22 cellular contexts compared by ENCODE assay signal in the genomic region with DNA sequence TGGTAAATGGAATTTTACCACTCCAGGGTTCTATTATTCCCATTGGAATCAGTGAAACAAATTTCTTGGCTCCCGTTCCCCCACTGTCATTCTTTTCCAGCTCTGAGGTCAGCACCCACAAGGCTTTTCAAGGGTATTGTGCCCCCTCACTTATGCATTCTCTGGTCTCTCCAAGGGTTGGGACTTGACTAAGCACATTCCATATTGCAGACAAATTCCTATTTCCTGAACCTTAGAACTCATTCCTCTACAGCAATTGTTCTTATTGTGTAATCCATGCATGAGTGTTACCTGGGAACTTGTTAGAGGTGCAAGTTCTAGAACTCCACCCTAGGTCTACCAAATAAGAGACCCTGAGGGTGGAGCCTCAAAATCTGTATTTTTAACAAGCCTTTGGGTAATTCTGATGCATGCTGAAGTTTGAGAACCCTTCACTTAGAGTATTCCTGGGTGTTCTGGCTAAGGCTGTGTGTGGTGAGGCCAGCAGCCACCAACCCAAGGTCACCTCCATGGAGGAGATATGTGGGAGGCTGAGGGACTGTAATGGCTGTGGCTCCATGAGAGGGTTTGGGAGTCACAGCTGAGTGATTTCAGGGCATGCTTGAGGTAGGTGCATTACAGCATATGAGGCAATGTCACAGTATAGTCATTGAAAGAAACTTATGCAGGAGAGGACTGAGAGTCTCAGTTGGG.
A peak's percentile ranks its signal among the peaks of the same experiment; 100 is the strongest.
DNase-seq lines count a peak whose midpoint lies in the region; ATAC-seq, FAIRE-seq and TF ChIP-seq lines count a peak whose summit lies in the region.
"Had no signal": no experiment of that assay in that cellular context is flagged by ENCODE, and none has a peak within 500 bp of the region (broad histone marks: within the 10 kb centered on the region; RNA-seq: fewer than 3 reads in every experiment).

No MANE protein-coding gene starts in this region.

- no peaks in the 10 kb centered on the region for H3K9me2 ChIP-seq in PC-3 (replicated peaks; ENCODE audit: low read length)

- no peak overlapping the region for H3K4me3 Mint-ChIP-seq in natural killer cell
- H3K4me3 Mint-ChIP-seq: B cell; CD4-positive, CD25-positive, alpha-beta regulatory T cell; CD8-positive, alpha-beta T cell; HFFc6 had no signal

- H3K27me3 ChIP-seq in PC-3 (ENCODE audit: low read length) (no peaks in the 10 kb centered on the region), bronchial epithelial cell (ENCODE audit: control insufficient read depth, insufficient read depth, low read length) (no peaks in the 10 kb centered on the region), left ventricle myocardium inferior (ENCODE audit: low read depth) (no peaks in the 10 kb centered on the region)
- H3K27me3 ChIP-seq: BLaER1 had no signal

- ATAC-seq in PC-3 (no peak), natural killer cell (no peak), HG03521 (IDR thresholded peaks at IDR 0.05; ENCODE audit: unreplicated experiment) (no peak)
- ATAC-seq: CD8-positive, alpha-beta T cell had no signal

- no peaks in the 10 kb centered on the region for H3K4me1 ChIP-seq in PC-3 (ENCODE audit: insufficient read depth, low read length)
- no peaks in the 10 kb centered on the region for H3K4me1 ChIP-seq in left ventricle myocardium inferior
- H3K4me1 ChIP-seq: BLaER1, HAP-1 had no signal

- H3K9ac ChIP-seq in PC-3 (ENCODE audit: low read length) = no peak overlapping the region
- H3K9ac ChIP-seq: BLaER1 had no signal

- H2AFZ ChIP-seq in PC-3 (ENCODE audit: low read length) = no peak overlapping the region

- POLR2A ChIA-PET in PC-3 (lab: Charles Lee; ENCODE audit: unreplicated experiment) = interaction anchor here (0.8 kb wide), 1 partner anchor 15 kb away, joined by 3 read pairs; no protein-coding TSS in a partner anchor

- intact Hi-C loops in PC-3 (cut with micrococcal nuclease) (no loop called here), natural killer cell (cut with micrococcal nuclease) (no loop called here), left ventricle myocardium inferior (cut with micrococcal nuclease) (no loop called here)

- H4K20me1 ChIP-seq in PC-3 (ENCODE audit: low read length) = no peaks in the 10 kb centered on the region
- H4K20me1 ChIP-seq: BLaER1 had no signal

- no peaks in the 10 kb centered on the region for H3F3A ChIP-seq in PC-3 (ENCODE audit: low read length, unreplicated experiment)

- H3K79me2 ChIP-seq in PC-3 (ENCODE audit: low read length) = no peaks in the 10 kb centered on the region

- H3K27me3 Mint-ChIP-seq in natural killer cell (ENCODE audit: low read depth in 2 of 2) = no peaks in the 10 kb centered on the region
- H3K27me3 Mint-ChIP-seq: B cell; CD4-positive, CD25-positive, alpha-beta regulatory T cell had no signal

- H3K36me3 ChIP-seq in PC-3 (ENCODE audit: low read depth, low read length) (no peaks in the 10 kb centered on the region), bronchial epithelial cell (ENCODE audit: control insufficient read depth, insufficient read depth, low read length) (no peaks in the 10 kb centered on the region), left ventricle myocardium inferior (no peaks in the 10 kb centered on the region)
- H3K36me3 ChIP-seq: BLaER1, HAP-1 had no signal

- TF ChIP-seq CTCF in PC-3 (conservative IDR thresholded peaks at IDR 0.05; ENCODE audit: low read depth, low read length) = no peak
- TF ChIP-seq CTCF in bronchial epithelial cell (IDR thresholded peaks at IDR 0.05; ENCODE audit: insufficient read depth, low read length, severe bottlenecking) = no peak
- TF ChIP-seq CTCF in natural killer cell (IDR thresholded peaks at IDR 0.05) = no peak
- no peak for TF ChIP-seq CTCF in left ventricle myocardium inferior (IDR thresholded peaks at IDR 0.05; ENCODE audit: borderline replicate concordance)

- CTCF ChIA-PET in PC-3 (lab: Charles Lee) = no interaction called here

- no peaks in the 10 kb centered on the region for H3K4me1 Mint-ChIP-seq in natural killer cell
- H3K4me1 Mint-ChIP-seq: B cell; CD4-positive, CD25-positive, alpha-beta regulatory T cell had no signal

- no peak overlapping the region for H3K4me3 ChIP-seq in PC-3 (ENCODE audit: low read length)
- H3K4me3 ChIP-seq in bronchial epithelial cell (ENCODE audit: low read depth, low read length) = no peak overlapping the region
- H3K4me3 ChIP-seq in left ventricle myocardium inferior = no peak overlapping the region
- H3K4me3 ChIP-seq: BLaER1, HAP-1 had no signal

- no peak overlapping the region for H3K4me2 ChIP-seq in PC-3 (ENCODE audit: low read length)
- H3K4me2 ChIP-seq: BLaER1 had no signal

- peaks cover 13 to 16% of the 10 kb centered on the region in 2 donors for H3K9me3 Mint-ChIP-seq in natural killer cell
- H3K9me3 Mint-ChIP-seq: HFFc6 had no signal

- no TSS peak for BruUV-seq in PC-3 (replicated peaks; lab: Mats Ljungman, UMichigan)

- DNase-seq in HK-2 (ENCODE audit: unreplicated experiment) (peak; percentile 11), PC-3 (peak; percentile 2), bronchial epithelial cell (ENCODE audit: low read depth) (peak; percentile 67), kidney tubule cell (ENCODE audit: low spot score) (peak; percentile 41), natural killer cell (no peak), left ventricle myocardium inferior (no peak)
- no peak for DNase-seq in effector CD8-positive, alpha-beta T cell (lab: John Stamatoyannopoulos, UW)
- DNase-seq: Caco-2; CD4-positive, CD25-positive, alpha-beta regulatory T cell; CD8-positive, alpha-beta T cell; DMS153; DND-41; GOT3; HFFc6 had no signal

- no peak for FAIRE-seq in bronchial epithelial cell (lab: Jason Lieb, UNC)
- FAIRE-seq: G401.6, GM12892, H54 had no signal

- H3K27ac ChIP-seq in PC-3 (ENCODE audit: low read length) (no peak overlapping the region), left ventricle myocardium inferior (replicated peaks) (no peak overlapping the region)
- H3K27ac ChIP-seq: BLaER1, C4-2B had no signal

- no peaks in the 10 kb centered on the region for H3K36me3 Mint-ChIP-seq in natural killer cell
- H3K36me3 Mint-ChIP-seq: CD4-positive, CD25-positive, alpha-beta regulatory T cell; CD8-positive, alpha-beta T cell had no signal

- H3K27ac Mint-ChIP-seq in natural killer cell = no peak overlapping the region
- H3K27ac Mint-ChIP-seq: B cell; CD4-positive, CD25-positive, alpha-beta regulatory T cell; CD8-positive, alpha-beta T cell; HFFc6 had no signal

- H3K9me3 ChIP-seq in PC-3 (ENCODE audit: low read length) = no peaks in the 10 kb centered on the region
- H3K9me3 ChIP-seq in left ventricle myocardium inferior (replicated peaks) = no peaks in the 10 kb centered on the region
- H3K9me3 ChIP-seq: BLaER1, Caco-2, HAP-1 had no signal

Comparison
In these comparisons a context has a peak if more than half of its experiments do, and no peak if none do; other contexts are left out.
1. DNase-seq: peak in HK-2 (single experiment), PC-3 (single experiment), bronchial epithelial cell (single experiment) and kidney tubule cell (single experiment); none in natural killer cell (single experiment), left ventricle myocardium inferior (single experiment) and effector CD8-positive, alpha-beta T cell (single experiment).